ENCODE assay signal across 22 cellular contexts in the genomic region with DNA sequence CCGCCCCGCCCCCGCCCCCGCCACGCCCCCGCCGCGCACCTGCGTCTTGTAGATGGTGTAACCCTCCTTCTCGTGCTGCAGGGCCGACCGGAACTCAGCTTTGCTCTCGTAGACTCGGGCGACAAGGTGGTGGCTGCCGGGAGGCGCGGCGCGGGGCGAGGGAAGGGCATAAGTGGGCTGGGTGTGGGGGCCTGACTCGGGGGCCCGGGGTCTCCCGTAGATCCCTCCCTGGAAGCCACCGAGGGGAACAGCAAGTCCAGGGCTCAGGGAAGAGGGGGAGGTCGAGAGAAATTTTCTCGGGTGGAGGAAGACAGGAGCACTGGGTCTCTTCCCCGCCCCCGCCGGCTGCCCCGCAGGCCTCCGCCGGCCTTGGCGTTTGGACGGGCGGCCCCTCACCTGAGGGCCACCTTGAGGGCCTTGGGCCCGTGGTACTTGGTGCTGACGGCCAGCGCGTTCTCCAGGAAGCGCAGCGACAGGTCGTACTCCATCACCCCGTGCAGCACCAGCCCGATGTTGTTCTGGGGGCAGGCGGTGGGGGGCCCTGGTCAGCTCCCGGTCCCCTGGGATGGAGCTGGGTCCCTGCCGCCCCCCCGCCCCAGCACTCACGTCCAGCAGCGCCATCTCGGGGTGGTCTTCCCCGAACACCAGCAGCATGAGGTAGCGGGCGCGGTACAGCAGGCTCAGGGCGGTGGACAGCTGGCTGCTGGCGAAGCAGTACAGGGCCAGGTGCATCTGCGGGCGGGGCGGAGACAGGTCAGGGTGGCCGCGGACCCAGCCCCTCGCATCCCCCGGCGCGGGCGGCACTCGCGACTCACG. TPM values are rescaled to one million over a fixed set of nuclear protein-coding genes. Genes with fewer than 3 reads are reported as not detected.
DNase-seq lines count a peak whose midpoint lies in the region; TF ChIP-seq lines count a peak whose summit lies in the region.
"Had no signal": no experiment of that assay in that cellular context is flagged by ENCODE, and none has a peak within 500 bp of the region (broad histone marks: within the 10 kb centered on the region; RNA-seq: fewer than 3 reads in every experiment).

No MANE protein-coding gene starts in this region.

- H4K91ac ChIP-seq in H9 (ENCODE audit: insufficient read length, low read depth, low read length) = no peak overlapping the region

- no peak overlapping the region for H2BK120ac ChIP-seq in H9 (ENCODE audit: low read depth, low read length, poor library complexity, severe bottlenecking)

- no peak overlapping the region for H3K4me3 Mint-ChIP-seq in H9
- no peak overlapping the region for H3K4me3 Mint-ChIP-seq in Caco-2 (ENCODE audit: unreplicated experiment)
- H3K4me3 Mint-ChIP-seq: activated naive CD8-positive, alpha-beta T cell treated with anti-CD3 and anti-CD28 coated beads for 36 hours; activated T-cell treated with anti-CD3 and anti-CD28 coated beads, Interleukin-2, amount 50 U/mL, for 72 hours; CD4-positive, CD25-positive, alpha-beta regulatory T cell; naive B cell had no signal

- no peak overlapping the region for H3K27ac ChIP-seq in H9 (ENCODE audit: insufficient read length, low read depth, low read length)
- H3K27ac ChIP-seq in A673 (ENCODE audit: low read depth, low read length, poor library complexity, severe bottlenecking) = no peak overlapping the region
- H3K27ac ChIP-seq: skin epidermis had no signal

- no peak overlapping the region for H3K9ac ChIP-seq in H9 (ENCODE audit: extremely low read depth, insufficient read length, low read length)

- H3K4me3 ChIP-seq in A673 (ENCODE audit: low read depth, low read length, poor library complexity, severe bottlenecking) (no peak overlapping the region), Caco-2 (ENCODE audit: low read depth, low read length) (no peak overlapping the region)
- H3K4me3 ChIP-seq: skin epidermis had no signal

- H3K27me3 Mint-ChIP-seq in H9 (ENCODE audit: low read depth) = no peaks in the 10 kb centered on the region
- H3K27me3 Mint-ChIP-seq in Caco-2 (ENCODE audit: insufficient read depth, unreplicated experiment) = no peaks in the 10 kb centered on the region
- H3K27me3 Mint-ChIP-seq: activated naive CD8-positive, alpha-beta T cell treated with anti-CD3 and anti-CD28 coated beads for 36 hours; CD4-positive, CD25-positive, alpha-beta regulatory T cell; naive B cell; progenitor cell of endocrine pancreas had no signal

- H3K23ac ChIP-seq in H9 (ENCODE audit: insufficient read length, low read depth, low read length) = no peak overlapping the region

- no peak overlapping the region for H3K4me2 ChIP-seq in H9 (ENCODE audit: insufficient read depth, insufficient read length, low read length)

- H3K4me1 Mint-ChIP-seq in H9 = peaks cover 5 to 6% of the 10 kb centered on the region in 2 experiments
- no peaks in the 10 kb centered on the region for H3K4me1 Mint-ChIP-seq in Caco-2 (ENCODE audit: low read depth, unreplicated experiment)

- H3K36me3 Mint-ChIP-seq in H9 (ENCODE audit: insufficient read depth in 1 of 3, low read depth in 3 of 3) (peaks cover 5 to 25% (median 24%) of the 10 kb centered on the region in 3 experiments; a peak in 6 of 7 replicates), Caco-2 (ENCODE audit: insufficient read depth, unreplicated experiment) (peaks cover 82% of the 10 kb centered on the region)
- H3K36me3 Mint-ChIP-seq: activated naive CD8-positive, alpha-beta T cell treated with anti-CD3 and anti-CD28 coated beads for 36 hours; CD4-positive, CD25-positive, alpha-beta regulatory T cell; naive B cell had no signal

- no peak overlapping the region for H4K5ac ChIP-seq in H9 (ENCODE audit: insufficient read length, low read depth, low read length)

- no CpG with 5 or more reads among the region's 71 CpGs for WGBS in H9 (ENCODE audit: extremely low coverage, insufficient read length, low lambda C conversion rate)

- H3K56ac ChIP-seq in H9 (ENCODE audit: insufficient read length, low read depth, low read length) = no peak overlapping the region

- no peak for TF ChIP-seq CTCF in H9 (conservative IDR thresholded peaks at IDR 0.05)
- no peak for TF ChIP-seq CTCF in A673 (conservative IDR thresholded peaks at IDR 0.05; ENCODE audit: low read depth, low read length)
- TF ChIP-seq CTCF in Caco-2 (IDR thresholded peaks at IDR 0.05; ENCODE audit: insufficient read depth in 1 of 2, low read depth in 1 of 2, low read length in 1 of 2, severe bottlenecking in 1 of 2, unreplicated experiment in 1 of 2) = no peak

- no peak overlapping the region for H3K4ac ChIP-seq in H9 (ENCODE audit: low read depth, low read length)

- intact Hi-C loops in posterior vena cava (cut with DNase I) = no loop called here
- intact Hi-C loops in A673 (cut with micrococcal nuclease; ENCODE audit: unreplicated experiment) = no loop called here
- intact Hi-C loops in Caco-2 (cut with micrococcal nuclease; ENCODE audit: unreplicated experiment) = no loop called here

- H4K8ac ChIP-seq in H9 (replicated peaks; ENCODE audit: insufficient read length, low read depth, low read length) = no peak overlapping the region

- POLR2A ChIA-PET in A673 (lab: Charles Lee; ENCODE audit: low non-redundant PET) = no interaction called here
- POLR2A ChIA-PET in Caco-2 (lab: Charles Lee) = interaction anchor here (0.6 kb wide), 1 partner anchor 1448 kb away, joined by 3 read pairs; no protein-coding TSS in a partner anchor

- H3K23me2 ChIP-seq in H9 (ENCODE audit: insufficient read length, low read depth, low read length, poor library complexity, severe bottlenecking) = no peaks in the 10 kb centered on the region

- H2BK20ac ChIP-seq in H9 (ENCODE audit: low read depth, low read length, poor library complexity, severe bottlenecking) = no peak overlapping the region

- H2AK5ac ChIP-seq in H9 (ENCODE audit: insufficient read length, low read length) = no peak overlapping the region

- H3T11ph ChIP-seq in H9 (ENCODE audit: low read length) = no peak overlapping the region

- no peaks in the 10 kb centered on the region for H3K9me3 Mint-ChIP-seq in H9
- no peaks in the 10 kb centered on the region for H3K9me3 Mint-ChIP-seq in Caco-2 (ENCODE audit: unreplicated experiment)
- H3K9me3 Mint-ChIP-seq: activated naive CD8-positive, alpha-beta T cell treated with anti-CD3 and anti-CD28 coated beads for 36 hours; activated T-cell treated with anti-CD3 and anti-CD28 coated beads, Interleukin-2, amount 50 U/mL, for 72 hours; naive B cell had no signal

- no peak overlapping the region for H2BK15ac ChIP-seq in H9 (ENCODE audit: low read depth, low read length)

- H3K27ac Mint-ChIP-seq in H9 (no peak overlapping the region), Caco-2 (ENCODE audit: unreplicated experiment) (no peak overlapping the region)
- H3K27ac Mint-ChIP-seq: activated naive CD8-positive, alpha-beta T cell treated with anti-CD3 and anti-CD28 coated beads for 36 hours; activated T-cell treated with anti-CD3 and anti-CD28 coated beads, Interleukin-2, amount 50 U/mL, for 72 hours; CD4-positive, CD25-positive, alpha-beta regulatory T cell; naive B cell; progenitor cell of endocrine pancreas had no signal

- H3K79me2 ChIP-seq in H9 (ENCODE audit: insufficient read depth, low read length) = no peaks in the 10 kb centered on the region

- H2BK5ac ChIP-seq in H9 (ENCODE audit: insufficient read length, low read length) = no peak overlapping the region

- peaks cover 55% of the 10 kb centered on the region for H3K36me3 ChIP-seq in A673 (ENCODE audit: insufficient read depth, low read length, poor library complexity, severe bottlenecking)
- H3K36me3 ChIP-seq in Caco-2 (ENCODE audit: control insufficient read depth, insufficient read depth, low read length) = peaks cover 2% of the 10 kb centered on the region

- no peaks in the 10 kb centered on the region for H3K9me3 ChIP-seq in H9 (ENCODE audit: control insufficient read depth, low read depth, low read length)
- no peaks in the 10 kb centered on the region for H3K9me3 ChIP-seq in A673 (ENCODE audit: low read depth, low read length, poor library complexity, severe bottlenecking)
- no peaks in the 10 kb centered on the region for H3K9me3 ChIP-seq in Caco-2

- H2BK12ac ChIP-seq in H9 (ENCODE audit: insufficient read length, low read depth, low read length) = no peak overlapping the region

- H3K18ac ChIP-seq in H9 (ENCODE audit: insufficient read length, low read depth, low read length) = no peak overlapping the region

- H3K14ac ChIP-seq in H9 (ENCODE audit: insufficient read depth, low read length) = no peak overlapping the region; the same call in 1 of the 2 replicates

- DNase-seq in activated effector memory CD4-positive, alpha-beta T cell treated with anti-CD3 and anti-CD28 coated beads, Interleukin-2, amount 50 U/mL, for 16 hours = peak; percentile 57
- no peak for DNase-seq in activated effector memory CD4-positive, alpha-beta T cell treated with Interleukin-2 at 50 U/mL for 16 hours
- DNase-seq in H9 (peak; percentile 79), iPS-NIHi11 (ENCODE audit: low spot score) (peak; percentile 20), posterior vena cava (ENCODE audit: low spot score) (peak; percentile 81), A673 (ENCODE audit: low spot score) (no peak), NCI-H446 treated with DMSO at 0.1 percent for 48 hours (lab: John Stamatoyannopoulos, UW) (no peak), Caco-2 (no peak)
- DNase-seq: ACHN; activated CD4-positive, alpha-beta T cell treated with anti-CD3 and anti-CD28 coated beads, Interleukin-2, amount 50 U/mL, for 4 hours; activated naive CD8-positive, alpha-beta T cell treated with anti-CD3 and anti-CD28 coated beads for 36 hours; activated T-cell treated with anti-CD3 and anti-CD28 coated beads, Interleukin-2, amount 50 U/mL, for 72 hours; CD4-positive, CD25-positive, alpha-beta regulatory T cell; naive B cell; NCI-H2081; NK-92 treated with Interleukin-12 subunit alpha and Interleukin-12 subunit beta, amount 100 ng/mL, for 24 hours; RPMI8226; stimulated activated CD4-positive, alpha-beta T cell treated with anti-CD3 and anti-CD28 coated beads, Interleukin-2, amount 100 ng/mL, for 48 hours had no signal

- H3K4me1 ChIP-seq in H9 (ENCODE audit: insufficient read depth, low read length) (no peaks in the 10 kb centered on the region), A673 (ENCODE audit: insufficient read depth, low read length, poor library complexity, severe bottlenecking) (no peaks in the 10 kb centered on the region), Caco-2 (no peaks in the 10 kb centered on the region)

- H3K27me3 ChIP-seq in H9 (ENCODE audit: insufficient read depth, low read length) = no peaks in the 10 kb centered on the region
- H3K27me3 ChIP-seq in A673 (replicated peaks; ENCODE audit: insufficient read depth, low read depth, low read length, poor library complexity) = no peaks in the 10 kb centered on the region
- no peaks in the 10 kb centered on the region for H3K27me3 ChIP-seq in Caco-2 (replicated peaks; ENCODE audit: control insufficient read depth, insufficient read depth, low read length)

- CTCF ChIA-PET in A673 (lab: Charles Lee) = no interaction called here
- CTCF ChIA-PET in Caco-2 (lab: Charles Lee) = no interaction called here

- no TSS peak for BruUV-seq in A673 (replicated peaks; lab: Mats Ljungman, UMichigan)
- BruUV-seq in Caco-2 (replicated peaks; lab: Mats Ljungman, UMichigan) = no TSS peak

- no peaks in the 10 kb centered on the region for H4K20me1 ChIP-seq in H9 (ENCODE audit: control insufficient read depth, insufficient read depth, insufficient read length)

- H3K79me1 ChIP-seq in H9 (ENCODE audit: insufficient read depth, low read depth, low read length, poor library complexity, severe bottlenecking) = no peaks in the 10 kb centered on the region

- no peak overlapping the region for H2AFZ ChIP-seq in H9 (ENCODE audit: low read length)

RNA-seq across cellular contexts. Expression of gene CLUH, which starts 19.4 kb away (rescaled TPM):
- total RNA-seq in H9 (2021) = 91.3 and 97.0 TPM in 2 replicates
- 10 to 100 TPM; 36.0 to 44.5 TPM for total RNA-seq in posterior vena cava
- total RNA-seq in A673 (2021) = 153 and 162 TPM in 2 replicates
- 161 and 164 TPM in 2 replicates for total RNA-seq in Caco-2 (2022)

RNA-seq across cellular contexts. Expression of gene CCDC92B, which starts 57.3 kb away (rescaled TPM):
- 7.1 and 8.0 TPM in 2 replicates for total RNA-seq in H9 (2021)
- total RNA-seq in posterior vena cava = under 1 TPM; 0.05 to 0.23 TPM
- total RNA-seq in A673 (2021) = 0.09 TPM in 1 of 2 replicates, not detected in the other
- total RNA-seq in Caco-2 (2022) = 0.66 and 1.1 TPM in 2 replicates
- total RNA-seq: activated naive CD8-positive, alpha-beta T cell treated with anti-CD3 and anti-CD28 coated beads for 36 hours; lung microvascular endothelial cell; NCI-H460 had no signal

Comparison
In these comparisons a context has a peak if more than half of its experiments do, and no peak if none do; other contexts are left out.
1. DNase-seq: peak in activated effector memory CD4-positive, alpha-beta T cell treated with anti-CD3 and anti-CD28 coated beads, Interleukin-2, amount 50 U/mL, for 16 hours (single experiment), H9 (single experiment), iPS-NIHi11 (single experiment) and posterior vena cava (single experiment); none in activated effector memory CD4-positive, alpha-beta T cell treated with Interleukin-2 at 50 U/mL for 16 hours (single experiment), A673 (single experiment), NCI-H446 treated with DMSO at 0.1 percent for 48 hours (single experiment) and Caco-2 (0 of 2).